In genomic region chr1:33339413-33339812, GRCh38 we compare ENCODE assay signal across 10 cellular contexts. TPM values are rescaled to one million over a fixed set of nuclear protein-coding genes. Genes with fewer than 3 reads are reported as not detected.
DNase-seq lines count a peak whose midpoint lies in the region; ATAC-seq, FAIRE-seq and TF ChIP-seq lines count a peak whose summit lies in the region.
"Had no signal": no experiment of that assay in that cellular context is flagged by ENCODE, and none has a peak within 500 bp of the region (broad histone marks: within the 10 kb centered on the region; RNA-seq: fewer than 3 reads in every experiment).

No MANE protein-coding gene starts in this region.

- TF ChIP-seq POLR2A in H1 (IDR thresholded peaks at IDR 0.05; ENCODE audit: control extremely low read depth in 1 of 2, low read depth in 2 of 2, low read length in 2 of 2) = no peak

- H3K4me3 ChIP-seq in LNCaP clone FGC (ENCODE audit: low read depth, low read length) (no peak overlapping the region), H1 (ENCODE audit: extremely low read depth in 1 of 4, insufficient read depth in 2 of 4, low read depth in 3 of 4, low read length in 4 of 4) (no peak overlapping the region)

- H3K23me2 ChIP-seq in H1 (ENCODE audit: low read depth, low read length) = no peaks in the 10 kb centered on the region

- H3K23ac ChIP-seq in H1 (ENCODE audit: insufficient read length) = no peak overlapping the region

- H3K18ac ChIP-seq in H1 (ENCODE audit: extremely low read depth, low read length) = no peak overlapping the region

- no peak for DNase-seq in LNCaP clone FGC (ENCODE audit: low read depth)
- no peak for DNase-seq in H1 (ENCODE audit: low read depth in 1 of 2, low spot score in 2 of 2)
- peak; percentile 66 for DNase-seq in medulla oblongata (ENCODE audit: extremely low spot score)
- peak; percentile 54 for DNase-seq in superior temporal gyrus (ENCODE audit: extremely low spot score)
- DNase-seq in SIG-M5 treated with dmso at 0.1 percent for 504 hours (lab: John Stamatoyannopoulos, UW; ENCODE audit: unreplicated experiment) = no peak
- no peak for DNase-seq in NCI-H128 (lab: John Stamatoyannopoulos, UW; ENCODE audit: unreplicated experiment)

- H3K4me1 ChIP-seq in H1 (replicated peaks in 1 of 4; ENCODE audit: control insufficient read depth in 3 of 4, insufficient read depth in 4 of 4, low read length in 3 of 4) = peaks cover 23 to 53% (median 30%) of the 10 kb centered on the region in 4 experiments

- H3K9ac ChIP-seq in H1 (replicated peaks in 1 of 4; ENCODE audit: extremely low read depth in 1 of 4, low read depth in 3 of 4, low read length in 3 of 4) = no peak overlapping the region

- no peak overlapping the region for H3K4ac ChIP-seq in H1 (replicated peaks; ENCODE audit: insufficient read length, low read depth, low read length)

- H3K27ac ChIP-seq in H1 (ENCODE audit: low read depth, low read length) = peak overlapping the region; percentile 74; the same call in 1 of the 2 replicates

- H3K4me2 ChIP-seq in H1 (ENCODE audit: insufficient read depth in 1 of 2, low read depth in 2 of 2, low read length in 2 of 2) = peak overlapping the region in 1 of 2 experiments; percentile 61; a peak in 1 of 4 replicates

- no peaks in the 10 kb centered on the region for H3K79me1 ChIP-seq in H1 (ENCODE audit: low read depth, low read length)

- H3K14ac ChIP-seq in H1 (ENCODE audit: insufficient read length) = no peak overlapping the region

- H2BK20ac ChIP-seq in H1 (ENCODE audit: low read length) = no peak overlapping the region

- no peak overlapping the region for H2AFZ ChIP-seq in H1 (ENCODE audit: low read length)

- TF ChIP-seq CTCF in LNCaP clone FGC (IDR thresholded peaks at IDR 0.05; ENCODE audit: control insufficient read depth, extremely low read depth, insufficient read depth) = 0 out of 2 replicates have a peak, but pooled peaks have one; percentile 17
- TF ChIP-seq CTCF in H1 (IDR thresholded peaks at IDR 0.05; ENCODE audit: control extremely low read depth in 1 of 3, insufficient read depth in 1 of 3, low read depth in 1 of 3, low read length in 3 of 3) = peak; percentile 20 to 50 (median 37); a peak in 3 of 4 replicates

- TF ChIP-seq RAD21 in H1 (IDR thresholded peaks at IDR 0.05 in 1 of 2, conservative IDR thresholded peaks at IDR 0.05 in 1 of 2; ENCODE audit: low read depth in 2 of 2, low read length in 2 of 2) = peak; percentile 10 to 43; a peak in 3 of 4 replicates

- 58% methylated on average over 2 of the region's 2 CpGs; no CpG with 5 or more reads in 1 of the 2 experiments for WGBS in H1 (ENCODE audit: extremely low coverage in 1 of 2, insufficient coverage in 1 of 2, insufficient read length in 1 of 2, insufficient replicate concordance in 2 of 2, low coverage in 1 of 2, low lambda C conversion rate in 2 of 2, missing lambda C conversion rate in 1 of 2), 2 experiments

- TF ChIP-seq EP300 in H1 (IDR thresholded peaks at IDR 0.05; ENCODE audit: borderline replicate concordance in 1 of 2, low read depth in 2 of 2, low read length in 2 of 2) = no peak

- no peak for ATAC-seq in GM18858 (IDR thresholded peaks at IDR 0.05; ENCODE audit: unreplicated experiment)
- no peak for ATAC-seq in HG03175 (IDR thresholded peaks at IDR 0.05; ENCODE audit: unreplicated experiment)

- no peaks in the 10 kb centered on the region for H3K79me2 ChIP-seq in H1 (ENCODE audit: control insufficient read depth in 1 of 2, insufficient read depth in 2 of 2, low read length in 2 of 2)

- no peaks in the 10 kb centered on the region for H3K9me3 ChIP-seq in H1 (ENCODE audit: insufficient read depth in 2 of 2, low read depth in 1 of 2, low read length in 1 of 2)

- no peak overlapping the region for H2AK5ac ChIP-seq in H1 (ENCODE audit: low read depth, low read length)

- no peaks in the 10 kb centered on the region for H3K36me3 ChIP-seq in H1 (ENCODE audit: control insufficient read depth in 2 of 4, insufficient read depth in 4 of 4, low read length in 3 of 4)

- no peak overlapping the region for H2BK15ac ChIP-seq in H1 (ENCODE audit: low read length)

- FAIRE-seq in H1 (lab: Jason Lieb, UNC) = no peak
- FAIRE-seq: endometrium had no signal

- POLR2A ChIA-PET in H1 (lab: Charles Lee; ENCODE audit: partially characterized antibody) = interaction anchor here (1.2 to 2.7 kb wide), 4 partner anchors 10 to 28 kb away, joined by 3 to 10 read pairs (median 4); no protein-coding TSS in a partner anchor

- H4K5ac ChIP-seq in H1 (ENCODE audit: insufficient read length, low read depth, low read length) = no peak overlapping the region

- H3K56ac ChIP-seq in H1 (replicated peaks; ENCODE audit: insufficient read length, low read depth, low read length) = no peak overlapping the region

- no peak overlapping the region; the same call in 1 of the 2 replicates for H2BK12ac ChIP-seq in H1 (ENCODE audit: low read depth, low read length)

- H4K20me1 ChIP-seq in H1 (replicated peaks in 1 of 2; ENCODE audit: control insufficient read depth in 1 of 2, insufficient read depth in 2 of 2, low read length in 2 of 2) = peaks cover 0 to 2% of the 10 kb centered on the region in 2 experiments

- H3K27me3 ChIP-seq in H1 (replicated peaks in 1 of 4; ENCODE audit: control insufficient read depth in 3 of 4, extremely low read depth in 1 of 4, insufficient read depth in 3 of 4, low read length in 3 of 4) = no peaks in the 10 kb centered on the region; a peak in 1 of 7 replicates

- H2BK120ac ChIP-seq in H1 (replicated peaks; ENCODE audit: low read depth, low read length) = no peak overlapping the region

- CTCF ChIA-PET in H1 (lab: Charles Lee; ENCODE audit: partially characterized antibody) = interaction anchor here (0.5 to 4.4 kb wide), 20 partner anchors 9 to 156 kb away, joined by 3 to 37 read pairs (median 4); partner anchors contain the start of gene A3GALT2

- H4K91ac ChIP-seq in H1 (replicated peaks; ENCODE audit: insufficient read length, low read length) = no peak overlapping the region

- no peak overlapping the region for H2BK5ac ChIP-seq in H1 (ENCODE audit: low read depth, low read length)

- H4K8ac ChIP-seq in H1 (ENCODE audit: extremely low read depth, insufficient read depth, low read length) = no peak overlapping the region

TF ChIP-seq in H1, 55 proteins besides CTCF, POLR2A, EP300 and RAD21 (continues in another document):
- TF ChIP-seq TEAD4 (IDR thresholded peaks at IDR 0.05; ENCODE audit: low read depth, low read length) = no peak
- no peak for TF ChIP-seq USF2 (IDR thresholded peaks at IDR 0.05; ENCODE audit: low read length)
- no peak for TF ChIP-seq SIRT6 (IDR thresholded peaks at IDR 0.05; ENCODE audit: low read length)
- no peak for TF ChIP-seq SP4 (IDR thresholded peaks at IDR 0.05; ENCODE audit: low read length)
- no peak for TF ChIP-seq HDAC6 (IDR thresholded peaks at IDR 0.05; ENCODE audit: low read depth, low read length)
- TF ChIP-seq RFX5 (IDR thresholded peaks at IDR 0.05; ENCODE audit: borderline replicate concordance, low read depth, low read length) = no peak
- TF ChIP-seq KDM1A (IDR thresholded peaks at IDR 0.05; ENCODE audit: borderline replicate concordance, low read length) = no peak
- TF ChIP-seq RNF2 (IDR thresholded peaks at IDR 0.05; ENCODE audit: borderline replicate concordance, low read depth, low read length, missing control alignments, poor library complexity, severe bottlenecking) = no peak
- no peak for TF ChIP-seq RXRA (IDR thresholded peaks at IDR 0.05; ENCODE audit: insufficient read depth, low read depth, low read length)
- no peak for TF ChIP-seq SAP30 (IDR thresholded peaks at IDR 0.05; ENCODE audit: insufficient read depth, insufficient replicate concordance, low read length)

RNA-seq across cellular contexts. Expression of gene A3GALT2, which starts 18.5 kb away (rescaled TPM):
- total RNA-seq in H1 (2021; fragmentation: NEBNext Ultra II Directional; extraction: Animal tissue kit (Norgen Biotek cat#: 25700)) = not detected in 2 replicates
- polyA plus RNA-seq in H1 (2011; rRNA removed) = not detected in 2 replicates
- polyA plus RNA-seq in H1 (2011; cell fraction: cytosol; rRNA removed) = not detected
- polyA plus RNA-seq in H1 (2011; cell fraction: nucleus; rRNA removed) = not detected
- not detected in 4 replicates for polyA plus RNA-seq in H1 (2012, experiment 1 of 2)
- polyA plus RNA-seq in H1 (2012, experiment 2 of 2) = not detected
- not detected for polyA plus RNA-seq in H1 (2013, experiment 1 of 2)
- polyA plus RNA-seq in H1 (2013, experiment 2 of 2) = not detected
- polyA minus RNA-seq in H1 (2011; rRNA and poly(A)+ RNA removed) = not detected in 2 replicates
- not detected for polyA minus RNA-seq in H1 (2011; cell fraction: cytosol; rRNA and poly(A)+ RNA removed)
- polyA minus RNA-seq in H1 (2011; cell fraction: nucleus; rRNA and poly(A)+ RNA removed) = not detected
- total RNA-seq: activated CD8-positive, alpha-beta memory T cell treated with anti-CD3 and anti-CD28 coated beads for 36 hours had no signal

Comparison
In these comparisons a context has a peak if more than half of its experiments do, and no peak if none do; other contexts are left out.
1. DNase-seq: peak in medulla oblongata (single experiment) and superior temporal gyrus (single experiment); none in LNCaP clone FGC (single experiment), H1 (0 of 2), SIG-M5 treated with dmso at 0.1 percent for 504 hours (single experiment) and NCI-H128 (single experiment).